Comparison of ENCODE assay signal across 22 cellular contexts in the genomic region with DNA sequence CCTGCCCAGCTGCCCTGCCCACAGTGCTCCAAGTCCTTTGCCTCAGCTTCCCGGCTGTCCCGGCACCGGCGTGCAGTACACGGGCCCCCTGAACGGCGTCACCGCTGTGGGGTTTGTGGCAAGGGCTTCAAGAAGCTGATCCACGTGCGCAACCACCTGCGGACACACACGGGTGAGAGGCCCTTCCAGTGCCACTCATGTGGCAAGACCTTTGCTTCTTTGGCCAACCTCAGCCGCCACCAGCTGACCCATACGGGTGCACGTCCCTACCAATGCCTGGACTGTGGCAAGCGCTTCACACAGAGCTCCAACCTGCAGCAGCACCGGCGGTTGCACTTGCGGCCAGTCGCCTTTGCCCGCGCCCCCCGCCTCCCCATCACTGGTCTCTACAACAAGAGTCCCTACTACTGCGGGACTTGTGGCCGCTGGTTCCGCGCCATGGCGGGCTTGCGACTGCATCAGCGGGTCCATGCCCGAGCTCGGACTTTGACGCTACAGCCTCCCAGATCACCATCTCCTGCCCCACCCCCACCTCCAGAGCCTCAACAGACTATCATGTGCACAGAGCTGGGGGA.
"Had no signal": no experiment of that assay in that cellular context is flagged by ENCODE, and none has a peak within 500 bp of the region (broad histone marks: within the 10 kb centered on the region; RNA-seq: fewer than 3 reads in every experiment).

No MANE protein-coding gene starts in this region.

- FAIRE-seq: RCC 7860 had no signal

- H3K4me2 ChIP-seq: KMS-11, SK-N-SH had no signal

- ATAC-seq: T-cell had no signal

- DNase-seq: Kasumi-1, MM.1S, NCI-H1092 treated with DMSO at 0.1 percent for 48 hours, NCI-H1436, NCI-H187, NCI-H2029, NCI-H2081 treated with DMSO at 0.1 percent for 48 hours, NCI-H2171, NCI-H226, NCI-H446, NCI-H510A, NCI-H524 treated with DMSO at 0.1 percent for 48 hours, NCI-H69, NCI-H774, RPMI8226, SHP77, SK-N-SH, SW 1271, T-cell had no signal

- H3K9ac ChIP-seq: KMS-11, SK-N-SH had no signal

- H3K27ac ChIP-seq: HL-60, KMS-11 had no signal

- H3K9me3 ChIP-seq: SK-N-SH had no signal
